ENCODE assay signal across 17 cellular contexts in genomic region chr12:119154435-119154818, GRCh38. TPM values are rescaled to one million over a fixed set of nuclear protein-coding genes. Genes with fewer than 3 reads are reported as not detected.
DNase-seq lines count a peak whose midpoint lies in the region; ATAC-seq and TF ChIP-seq lines count a peak whose summit lies in the region.
"Had no signal": no experiment of that assay in that cellular context is flagged by ENCODE, and none has a peak within 500 bp of the region (broad histone marks: within the 10 kb centered on the region; RNA-seq: fewer than 3 reads in every experiment).

No MANE protein-coding gene starts in this region.

- H3K4me3 ChIP-seq in SK-N-SH (ENCODE audit: low read depth in 2 of 2, low read length in 1 of 2) (no peak overlapping the region), iPS-15b (ENCODE audit: low read depth, low read length) (peak overlapping the region; percentile 91), smooth muscle cell (peak overlapping the region; percentile 61)
- H3K4me3 ChIP-seq: left lung, SJSA1 had no signal

- intact Hi-C loops in activated CD4-positive, alpha-beta memory T cell treated with anti-CD3 and anti-CD28 coated beads for 36 hours (cut with micrococcal nuclease): no loop called here

- H3K9me3 Mint-ChIP-seq in activated CD4-positive, alpha-beta memory T cell treated with anti-CD3 and anti-CD28 coated beads for 36 hours: peaks cover 10% of the 10 kb centered on the region

- H3K4me1 ChIP-seq in SK-N-SH (ENCODE audit: control insufficient read depth in 1 of 2, insufficient read depth in 2 of 2, low read depth in 1 of 2, low read length in 1 of 2) (no peaks in the 10 kb centered on the region; a peak in 1 of 4 replicates), iPS-15b (ENCODE audit: control insufficient read depth, insufficient read depth, low read length) (peaks cover 11% of the 10 kb centered on the region), smooth muscle cell (ENCODE audit: low read depth) (peaks cover 3% of the 10 kb centered on the region)
- H3K4me1 ChIP-seq: left lung, sigmoid colon, SJSA1 had no signal

- H3K79me2 ChIP-seq in SK-N-SH (ENCODE audit: insufficient read depth): no peaks in the 10 kb centered on the region
- H3K79me2 ChIP-seq in smooth muscle cell (ENCODE audit: low read depth): no peaks in the 10 kb centered on the region

- H3K4me2 ChIP-seq in SK-N-SH (no peak overlapping the region), smooth muscle cell (peak overlapping the region; percentile 98)

- H3K4me3 Mint-ChIP-seq in activated CD4-positive, alpha-beta memory T cell treated with anti-CD3 and anti-CD28 coated beads for 36 hours: no peak overlapping the region

- no peaks in the 10 kb centered on the region for H3K36me3 Mint-ChIP-seq in activated CD4-positive, alpha-beta memory T cell treated with anti-CD3 and anti-CD28 coated beads for 36 hours

- no peaks in the 10 kb centered on the region for H4K20me1 ChIP-seq in SK-N-SH (ENCODE audit: insufficient read depth)
- no peaks in the 10 kb centered on the region for H4K20me1 ChIP-seq in smooth muscle cell (ENCODE audit: low read depth)

- H3K4me1 Mint-ChIP-seq in activated CD4-positive, alpha-beta memory T cell treated with anti-CD3 and anti-CD28 coated beads for 36 hours (ENCODE audit: low read depth): no peaks in the 10 kb centered on the region

- no peaks in the 10 kb centered on the region for H3K9me2 ChIP-seq in SK-N-SH

- H3K9ac ChIP-seq in SK-N-SH (no peak overlapping the region), iPS-15b (ENCODE audit: low read depth, low read length) (peak overlapping the region; percentile 79), smooth muscle cell (ENCODE audit: low read depth) (peak overlapping the region; percentile 75)

- no peak overlapping the region for H3K27ac ChIP-seq in SK-N-SH (ENCODE audit: low read depth in 2 of 2, low read length in 1 of 2)
- peak overlapping the region; percentile 52 for H3K27ac ChIP-seq in smooth muscle cell (ENCODE audit: low read depth)
- H3K27ac ChIP-seq: left lung, sigmoid colon, SJSA1, VCaP had no signal

- H3K27me3 ChIP-seq in SK-N-SH (ENCODE audit: insufficient read depth) (no peaks in the 10 kb centered on the region), iPS-15b (ENCODE audit: control insufficient read depth, insufficient read depth, low read length) (no peaks in the 10 kb centered on the region), smooth muscle cell (ENCODE audit: low read depth) (no peaks in the 10 kb centered on the region)
- H3K27me3 ChIP-seq: sigmoid colon, SJSA1 had no signal

- WGBS in SK-N-SH (ENCODE audit: low lambda C conversion rate): 46% methylated on average over 9 of the region's 11 CpGs
- WGBS in smooth muscle cell (ENCODE audit: low lambda C conversion rate): 30% methylated on average over 9 of the region's 11 CpGs

- H3K9me3 ChIP-seq in SK-N-SH (no peaks in the 10 kb centered on the region), iPS-15b (ENCODE audit: control insufficient read depth, insufficient read depth, low read length) (no peaks in the 10 kb centered on the region), smooth muscle cell (replicated peaks; ENCODE audit: low read depth) (no peaks in the 10 kb centered on the region)
- H3K9me3 ChIP-seq: SJSA1 had no signal

- H3F3A ChIP-seq in SK-N-SH (replicated peaks; ENCODE audit: insufficient read depth) (no peaks in the 10 kb centered on the region), smooth muscle cell (ENCODE audit: low read depth) (no peaks in the 10 kb centered on the region)

- TF ChIP-seq CTCF in SK-N-SH (IDR thresholded peaks at IDR 0.05) (no peak), smooth muscle cell (IDR thresholded peaks at IDR 0.05; ENCODE audit: borderline replicate concordance, insufficient read depth, poor library complexity, severe bottlenecking) (no peak)

- H3K27me3 Mint-ChIP-seq in activated CD4-positive, alpha-beta memory T cell treated with anti-CD3 and anti-CD28 coated beads for 36 hours: peaks cover 9% of the 10 kb centered on the region

- TF ChIP-seq RAD21 in SK-N-SH (IDR thresholded peaks at IDR 0.05; ENCODE audit: low read length): no peak

- ATAC-seq in SK-N-SH treated with all-trans-retinoic acid at 6 μM for 48 hours (no peak), HG03354 (IDR thresholded peaks at IDR 0.05; ENCODE audit: poor library complexity, severe bottlenecking, unreplicated experiment) (no peak)
- ATAC-seq: activated naive CD4-positive, alpha-beta T cell treated with anti-CD3 and anti-CD28 coated beads, Interleukin-2, amount 50 U/mL, for 72 hours; naive thymus-derived CD8-positive, alpha-beta T cell had no signal

- POLR2A ChIA-PET in SK-N-SH (lab: Yijun Ruan, JAX): no interaction called here
- POLR2A ChIA-PET in activated CD4-positive, alpha-beta memory T cell treated with anti-CD3 and anti-CD28 coated beads for 36 hours (lab: Charles Lee): no interaction called here

- no peaks in the 10 kb centered on the region for H3K36me3 ChIP-seq in SK-N-SH (replicated peaks in 1 of 2; ENCODE audit: control insufficient read depth in 1 of 2, insufficient read depth in 2 of 2, low read length in 1 of 2)
- H3K36me3 ChIP-seq in iPS-15b (ENCODE audit: control insufficient read depth, insufficient read depth, low read length): no peaks in the 10 kb centered on the region
- no peaks in the 10 kb centered on the region for H3K36me3 ChIP-seq in smooth muscle cell (ENCODE audit: low read depth)
- H3K36me3 ChIP-seq: left lung, sigmoid colon, SJSA1 had no signal

- H3K27ac Mint-ChIP-seq in activated CD4-positive, alpha-beta memory T cell treated with anti-CD3 and anti-CD28 coated beads for 36 hours: no peak overlapping the region
- H3K27ac Mint-ChIP-seq: activated naive CD4-positive, alpha-beta T cell treated with anti-CD3 and anti-CD28 coated beads, Interleukin-2, amount 50 U/mL, for 72 hours had no signal

- no peak for TF ChIP-seq EP300 in SK-N-SH (IDR thresholded peaks at IDR 0.05; ENCODE audit: borderline replicate concordance in 1 of 2, low read depth in 1 of 2, low read length in 1 of 2)

- no peak overlapping the region for H2AFZ ChIP-seq in SK-N-SH (ENCODE audit: low read depth)
- peak overlapping the region; percentile 97 for H2AFZ ChIP-seq in smooth muscle cell (ENCODE audit: low read depth)

- DNase-seq in SK-N-SH (peak; percentile 42), RPMI8226 (peak; percentile 30), smooth muscle cell (lab: John Stamatoyannopoulos, UW; ENCODE audit: unreplicated experiment) (no peak), D341Med (ENCODE audit: low spot score) (no peak)
- DNase-seq in activated CD4-positive, alpha-beta memory T cell treated with anti-CD3 and anti-CD28 coated beads for 36 hours: no peak
- DNase-seq: activated CD8-positive, alpha-beta memory T cell treated with anti-CD3 and anti-CD28 coated beads, Interleukin-2, amount 50 U/mL, for 4 hours; COR-L47; left lung; naive thymus-derived CD8-positive, alpha-beta T cell; NCI-H2081 treated with DMSO at 0.1 percent for 48 hours; sigmoid colon had no signal

- CTCF ChIA-PET in SK-N-SH (lab: Yijun Ruan, JAX): no interaction called here
- CTCF ChIA-PET in activated CD4-positive, alpha-beta memory T cell treated with anti-CD3 and anti-CD28 coated beads for 36 hours (lab: Charles Lee): no interaction called here

TF ChIP-seq in SK-N-SH, 30 proteins besides CTCF, POLR2A, EP300 and RAD21:
- TF ChIP-seq POLR2AphosphoS5 (IDR thresholded peaks at IDR 0.05; ENCODE audit: low read depth, low read length): no peak
TF ChIP-seq in SK-N-SH: peak in this region for 0.

TF ChIP-seq in SK-N-SH treated with all-trans-retinoic acid at 6 μM for 48 hours, 23 proteins besides CTCF, POLR2A, EP300 and RAD21:
- no peak for TF ChIP-seq CSRNP3 (CRISPR knock-in tag; IDR thresholded peaks at IDR 0.05)

RNA-seq across cellular contexts. Expression of gene HSPB8, which starts 24.3 kb away (rescaled TPM):
- polyA plus RNA-seq in SK-N-SH (2012; rRNA removed): 1.2 and 1.6 TPM in 2 replicates
- 0.84 and 1.2 TPM in 2 replicates for polyA plus RNA-seq in SK-N-SH (2012; cell fraction: cytosol; rRNA removed)
- 1.2 and 1.7 TPM in 2 replicates for polyA plus RNA-seq in SK-N-SH (2012; cell fraction: nucleus; rRNA removed)
- 73.8 and 103 TPM in 2 replicates for total RNA-seq in smooth muscle cell
- polyA plus RNA-seq in smooth muscle cell: 38.4 and 78.8 TPM in 2 replicates
- not detected for total RNA-seq in activated CD4-positive, alpha-beta memory T cell treated with anti-CD3 and anti-CD28 coated beads for 36 hours
- total RNA-seq: activated naive CD4-positive, alpha-beta T cell treated with anti-CD3 and anti-CD28 coated beads, Interleukin-2, amount 50 U/mL, for 72 hours; naive thymus-derived CD8-positive, alpha-beta T cell had no signal
- polyA plus RNA-seq: naive thymus-derived CD8-positive, alpha-beta T cell had no signal

Comparison
In these comparisons a context has a peak if more than half of its experiments do, and no peak if none do; other contexts are left out.
1. DNase-seq: peak in SK-N-SH (single experiment) and RPMI8226 (single experiment); none in smooth muscle cell (single experiment), activated CD4-positive, alpha-beta memory T cell treated with anti-CD3 and anti-CD28 coated beads for 36 hours (single experiment) and D341Med (single experiment).
2. H3K4me3 ChIP-seq: peak in iPS-15b (single experiment) and smooth muscle cell (single experiment); none in SK-N-SH (0 of 2).
3. RNA of gene HSPB8, which starts 24.3 kb away (total RNA-seq): 73.8 to 103 TPM in smooth muscle cell; not detected in activated CD4-positive, alpha-beta memory T cell treated with anti-CD3 and anti-CD28 coated beads for 36 hours; every median in the first group is over 10 times any median in the second.